In genomic region chr6:5746392-5747140, GRCh38 we compare ENCODE assay signal across 10 cellular contexts.
DNase-seq lines count a peak whose midpoint lies in the region; ATAC-seq and TF ChIP-seq lines count a peak whose summit lies in the region.
"Had no signal": no experiment of that assay in that cellular context is flagged by ENCODE, and none has a peak within 500 bp of the region (broad histone marks: within the 10 kb centered on the region; RNA-seq: fewer than 3 reads in every experiment).

No MANE protein-coding gene starts in this region.

- no peaks in the 10 kb centered on the region for H4K20me1 ChIP-seq in GM23248 (ENCODE audit: insufficient read depth)

- no peak overlapping the region for H3K9ac ChIP-seq in GM23248

- no peak overlapping the region for H3K4me2 ChIP-seq in GM23248 (ENCODE audit: unreplicated experiment)

- intact Hi-C loops in heart left ventricle (cut with DNase I) = no loop called here

- peak; percentile 58; the same call in 1 of the 3 replicates for ATAC-seq in SK-N-SH treated with all-trans-retinoic acid at 6 μM for 48 hours
- peak in 3 of 4 donors; percentile 47 to 64 (median 61) for ATAC-seq in heart left ventricle
- no peak for ATAC-seq in GM21447 (IDR thresholded peaks at IDR 0.05; ENCODE audit: unreplicated experiment)

- H3K79me2 ChIP-seq in GM23248 (ENCODE audit: insufficient read depth) = no peaks in the 10 kb centered on the region

- TF ChIP-seq POLR2A in heart left ventricle (IDR thresholded peaks at IDR 0.05) = no peak

- POLR2A ChIA-PET in AG04449 (lab: Yijun Ruan, JAX) = no interaction called here

- H3K4me1 ChIP-seq in GM23248 (ENCODE audit: insufficient read depth) (peaks cover 5% of the 10 kb centered on the region), heart left ventricle (peaks cover 0 to 34% (median 9%) of the 10 kb centered on the region in 12 donors)

- peaks cover 9% of the 10 kb centered on the region for H3F3A ChIP-seq in GM23248 (ENCODE audit: insufficient read depth)

- no peaks in the 10 kb centered on the region for H3K36me3 ChIP-seq in GM23248 (ENCODE audit: low read depth)
- no peaks in the 10 kb centered on the region for H3K36me3 ChIP-seq in heart left ventricle
- H3K36me3 ChIP-seq: transverse colon had no signal

- no peaks in the 10 kb centered on the region for H3K9me2 ChIP-seq in GM23248 (ENCODE audit: insufficient read depth)

- H3K27ac ChIP-seq in GM23248 (no peak overlapping the region), heart left ventricle (no peak overlapping the region)
- H3K27ac ChIP-seq: transverse colon had no signal

- peak; percentile 53 for TF ChIP-seq CTCF in AG04449 (IDR thresholded peaks at IDR 0.05; ENCODE audit: insufficient read depth, low read length, missing control alignments)
- TF ChIP-seq CTCF in heart left ventricle (IDR thresholded peaks at IDR 0.05) = peak in 7 of 12 donors; percentile 7 to 33 (median 27)

- CTCF ChIA-PET in AG04449 (lab: Yijun Ruan, JAX) = interaction anchor here (1.0 to 1.2 kb wide), 2 partner anchors 12 to 248 kb away, joined by 3 read pairs; no protein-coding TSS in a partner anchor

- H3K4me3 ChIP-seq in AG04449 (ENCODE audit: low read depth, low read length) (no peak overlapping the region), GM23248 (no peak overlapping the region), heart left ventricle (no peak overlapping the region)
- H3K4me3 ChIP-seq: transverse colon had no signal

- H2AFZ ChIP-seq in GM23248 = no peak overlapping the region

- H3K9me3 ChIP-seq in GM23248 (ENCODE audit: low read depth) (no peaks in the 10 kb centered on the region), heart left ventricle (no peaks in the 10 kb centered on the region)
- H3K9me3 ChIP-seq: transverse colon had no signal

- no peaks in the 10 kb centered on the region for H3K27me3 ChIP-seq in GM23248 (replicated peaks; ENCODE audit: insufficient read depth)
- H3K27me3 ChIP-seq in heart left ventricle = no peaks in the 10 kb centered on the region
- H3K27me3 ChIP-seq: transverse colon had no signal

- in situ Hi-C loops in GM23248 (cut with MboI) = no loop called here

- DNase-seq in AG04449 (ENCODE audit: low read depth, low spot score) (no peak), GM23248 (peak; percentile 38), heart left ventricle (peak in 1 of 5 donors; percentile 48)
- DNase-seq in stimulated activated naive CD4-positive, alpha-beta T cell (lab: John Stamatoyannopoulos, UW) = no peak
- DNase-seq in activated CD4-positive, alpha-beta T cell treated with anti-CD3 and anti-CD28 coated beads for 1 hour = no peak
- DNase-seq in activated CD4-positive, alpha-beta T cell treated with anti-CD3 and anti-CD28 coated beads for 48 hours = no peak
- DNase-seq: CD8-positive, alpha-beta memory T cell; transverse colon had no signal

- WGBS in GM23248 (ENCODE audit: low coverage in 1 of 2, low lambda C conversion rate in 2 of 2, missing lambda C conversion rate in 2 of 2), 2 experiments = 67 to 71% methylated on average over 7 of the region's 7 CpGs
- WGBS in heart left ventricle, 4 donors = 78 to 83% (median 81%) methylated on average over 7 of the region's 7 CpGs

TF ChIP-seq in SK-N-SH treated with all-trans-retinoic acid at 6 μM for 48 hours, 23 proteins besides CTCF, POLR2A, EP300 and RAD21:
- TF ChIP-seq TCF4 (CRISPR knock-in tag; IDR thresholded peaks at IDR 0.05; ENCODE audit: borderline replicate concordance) (peak; percentile 53), ZNF8 (CRISPR knock-in tag; IDR thresholded peaks at IDR 0.05) (no peak)
